Comparison of ENCODE assay signal across 11 cellular contexts in the genomic region with DNA sequence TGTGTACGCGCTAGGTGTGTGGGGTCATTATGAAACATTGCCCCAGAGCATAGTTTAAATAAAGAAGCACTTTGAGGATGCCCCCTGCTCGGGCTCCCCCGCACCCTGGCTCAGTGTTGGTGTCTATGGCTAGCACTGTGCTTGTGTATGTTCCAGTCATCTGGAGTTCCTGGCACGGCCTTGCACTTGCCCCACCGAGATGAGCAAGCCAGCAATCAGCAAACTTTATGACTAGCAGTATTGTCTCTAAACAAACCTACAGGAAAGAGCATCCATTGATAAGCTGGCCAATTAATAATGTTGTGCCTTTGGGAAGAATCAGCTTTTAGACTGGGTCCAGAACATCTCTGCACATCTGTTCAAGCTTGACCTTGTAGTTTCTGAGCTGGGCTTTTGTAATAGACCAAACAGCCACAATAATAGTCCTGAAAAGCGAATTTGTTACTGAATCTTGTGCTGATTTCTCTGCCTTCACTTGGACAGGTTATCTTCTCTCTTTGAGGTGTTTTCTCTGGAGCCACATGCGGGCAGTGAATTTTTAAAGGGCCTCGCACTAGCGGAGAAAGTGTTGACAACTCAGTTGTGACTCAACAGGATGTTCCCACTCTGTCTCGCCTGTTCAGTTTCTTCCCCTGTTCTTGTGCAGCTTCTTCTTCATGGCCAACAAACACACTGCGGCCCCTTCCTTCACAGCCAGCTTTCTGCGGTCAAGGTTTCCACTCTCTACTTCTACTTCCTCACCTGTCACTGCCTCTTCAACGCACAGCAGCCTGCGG. TPM values are rescaled to one million over a fixed set of nuclear protein-coding genes. Genes with fewer than 3 reads are reported as not detected.
A peak's percentile ranks its signal among the peaks of the same experiment; 100 is the strongest.
DNase-seq lines count a peak whose midpoint lies in the region; ATAC-seq and TF ChIP-seq lines count a peak whose summit lies in the region.
"Had no signal": no experiment of that assay in that cellular context is flagged by ENCODE, and none has a peak within 500 bp of the region (broad histone marks: within the 10 kb centered on the region; RNA-seq: fewer than 3 reads in every experiment).

No MANE protein-coding gene starts in this region.

- in situ Hi-C loops in KBM-7 (cut with MboI; ENCODE audit: low pct_unique_long_range_greater_than_20kb, low sequenced_read_pairs): no loop called here

- no peak for ATAC-seq in left lung
- ATAC-seq in GM19455 (IDR thresholded peaks at IDR 0.05; ENCODE audit: unreplicated experiment): no peak
- ATAC-seq in GM21737 (IDR thresholded peaks at IDR 0.05; ENCODE audit: unreplicated experiment): no peak
- ATAC-seq in HG02884 (IDR thresholded peaks at IDR 0.05; ENCODE audit: unreplicated experiment): no peak

- H3K27me3 ChIP-seq in duodenal mucosa (ENCODE audit: control insufficient read depth in 1 of 2, insufficient read depth in 2 of 2, low read length in 2 of 2) (no peaks in the 10 kb centered on the region), left lung (no peaks in the 10 kb centered on the region), spleen (replicated peaks in 1 of 7) (peaks cover 0 to 34% (median 18%) of the 10 kb centered on the region in 7 donors)

- 38 to 54% (median 48%) methylated on average over 15 of the region's 15 CpGs for WGBS in spleen, 5 donors

- H3K9me3 ChIP-seq in duodenal mucosa (ENCODE audit: control insufficient read depth in 1 of 2, low read length in 2 of 2) (no peaks in the 10 kb centered on the region), left lung (no peaks in the 10 kb centered on the region), spleen (no peaks in the 10 kb centered on the region)

- no peak overlapping the region for H3K27ac ChIP-seq in duodenal mucosa (ENCODE audit: low read depth, low read length)
- H3K27ac ChIP-seq in left lung: peak overlapping the region; percentile 80 to 81
- peak overlapping the region in 7 of 8 donors; percentile 47 to 79 (median 64) for H3K27ac ChIP-seq in spleen

- TF ChIP-seq CTCF in left lung (IDR thresholded peaks at IDR 0.05) (no peak), spleen (IDR thresholded peaks at IDR 0.05 in 8 of 11, conservative IDR thresholded peaks at IDR 0.05 in 3 of 11) (no peak)

- peak overlapping the region; percentile 65 to 71 for H3K4me3 ChIP-seq in duodenal mucosa (ENCODE audit: low read depth in 1 of 2, low read length in 2 of 2)
- H3K4me3 ChIP-seq in left lung: peak overlapping the region in 1 of 2 donors; percentile 52
- H3K4me3 ChIP-seq in spleen: peak overlapping the region in 2 of 8 donors; percentile 43 to 62

- no peak for TF ChIP-seq POLR2A in spleen (IDR thresholded peaks at IDR 0.05)

- H3K36me3 ChIP-seq in duodenal mucosa (ENCODE audit: control insufficient read depth in 1 of 2, insufficient read depth in 2 of 2, low read length in 2 of 2) (no peaks in the 10 kb centered on the region), left lung (no peaks in the 10 kb centered on the region), spleen (no peaks in the 10 kb centered on the region)

- intact Hi-C loops in left lung (cut with DNase I): no loop called here
- intact Hi-C loops in spleen (cut with DNase I; ENCODE audit: low total_unique reads): no loop called here

- H3K4me1 ChIP-seq in duodenal mucosa (ENCODE audit: control insufficient read depth in 1 of 2, insufficient read depth in 2 of 2, low read length in 2 of 2) (no peaks in the 10 kb centered on the region), left lung (no peaks in the 10 kb centered on the region), spleen (peaks cover 0 to 21% (median 0%) of the 10 kb centered on the region in 6 donors)

- H3K9ac ChIP-seq in duodenal mucosa (ENCODE audit: low read depth in 1 of 2, low read length in 2 of 2): peak overlapping the region; percentile 25 to 54

- DNase-seq in KBM-7: peak; percentile 44
- no peak for DNase-seq in left lung
- no peak for DNase-seq in spleen
- DNase-seq in stimulated activated CD4-positive, alpha-beta T cell treated with anti-CD3 and anti-CD28 coated beads, Interleukin-4, amount 100 ng/mL, for 4 hours: no peak
- DNase-seq: activated T-cell treated with anti-CD3 and anti-CD28 coated beads for 4 hours, HCEC 1CT, RPMI8226 had no signal

RNA-seq across cellular contexts. Expression of a gene that starts 0.9 kb away (rescaled TPM):
- 10 to 100 TPM; 23.0 to 39.1 TPM for total RNA-seq in left lung
- 1 to 10 TPM; 1.6 to 4.4 (median 3.1) TPM for total RNA-seq in spleen
- polyA plus RNA-seq in spleen: under 1 TPM; 0.24 to 0.45 (median 0.26) TPM

Comparison
In these comparisons a context has a peak if more than half of its experiments do, and no peak if none do; other contexts are left out.
1. RNA of a gene that starts 0.9 kb away (total RNA-seq): 23.0 to 39.1 TPM in left lung; 1.6 to 4.4 TPM in spleen; every median in the first group is over 4 times any median in the second.